In the genomic region with DNA sequence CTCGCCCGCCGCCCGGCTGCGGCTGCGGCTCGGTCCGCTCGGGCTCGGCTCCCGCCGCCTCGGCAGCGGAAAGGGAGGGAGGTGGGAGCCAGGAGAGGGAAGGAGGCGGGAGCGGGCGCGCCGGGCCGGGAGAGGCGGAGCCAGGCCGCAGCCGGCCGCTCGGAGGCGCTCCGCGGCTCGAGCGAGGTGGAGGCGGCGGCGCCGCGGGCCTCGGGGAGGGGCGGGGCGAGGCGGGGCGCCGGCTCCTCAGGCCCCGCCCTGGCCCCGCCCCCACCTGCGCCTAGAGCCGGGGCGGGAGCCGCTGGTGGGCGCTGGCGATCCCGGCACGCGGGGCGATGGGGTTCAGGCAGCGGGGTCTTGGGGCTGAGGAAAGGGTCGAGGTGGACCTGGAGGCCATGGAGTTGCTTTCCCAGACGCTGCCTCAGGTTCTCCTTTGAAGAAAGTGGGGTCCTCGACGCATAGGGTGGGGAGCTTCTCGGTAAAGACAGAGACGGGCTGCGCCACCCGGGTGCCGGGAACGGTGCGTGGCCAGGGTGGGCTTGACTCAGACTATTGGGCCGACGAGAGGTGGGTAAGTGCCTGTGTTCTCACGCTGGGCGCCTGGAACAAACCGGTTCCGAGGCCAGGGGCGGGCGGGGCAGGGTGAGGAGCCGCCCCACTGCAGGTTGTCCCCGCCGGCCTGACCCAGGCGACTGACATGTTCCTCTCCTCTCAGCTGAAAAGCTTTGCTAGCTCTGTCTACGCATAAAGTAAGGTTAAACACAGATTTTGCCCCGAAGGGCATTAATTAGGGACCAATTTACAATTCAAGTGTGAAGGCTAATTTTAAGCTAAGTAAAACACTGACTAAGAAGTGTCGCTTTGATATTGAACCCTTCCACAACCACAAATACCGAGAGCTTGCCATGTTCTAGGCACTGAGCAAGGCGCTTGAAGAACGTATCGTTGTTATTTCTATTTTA, we compare ENCODE assay signal across 1 cellular context.
TF ChIP-seq lines count a peak whose summit lies in the region.

A gene (minus strand): TSS at position 75 of the 962 bp plus-strand sequence. CDS start 218 bp downstream, outside the sequence.

TF ChIP-seq in HEK293, 187 proteins besides CTCF, POLR2A, EP300 and RAD21 (continued from another document and continues in another):
- TF ChIP-seq ZNF544 (tag by site-specific recombination; IDR thresholded peaks at IDR 0.05) = no peak
- no peak for TF ChIP-seq ZNF354C (tag by site-specific recombination; IDR thresholded peaks at IDR 0.05; ENCODE audit: borderline replicate concordance, low read depth)
- TF ChIP-seq ZFP69B (tag by site-specific recombination; IDR thresholded peaks at IDR 0.05) = no peak
- TF ChIP-seq ZNF843 (tag by site-specific recombination; IDR thresholded peaks at IDR 0.05) = 0 out of 2 replicates have a peak, but pooled peaks have one; percentile 46
- TF ChIP-seq ZNF610 (tag by site-specific recombination; IDR thresholded peaks at IDR 0.05; ENCODE audit: borderline replicate concordance) = no peak
- TF ChIP-seq ZNF211 (tag by site-specific recombination; IDR thresholded peaks at IDR 0.05; ENCODE audit: low read depth) = no peak
- TF ChIP-seq ZNF549 (tag by site-specific recombination; IDR thresholded peaks at IDR 0.05) = no peak
- no peak for TF ChIP-seq ZNF473 (tag by site-specific recombination; IDR thresholded peaks at IDR 0.05)
- TF ChIP-seq ZNF202 (tag by site-specific recombination; IDR thresholded peaks at IDR 0.05; ENCODE audit: borderline replicate concordance) = no peak
- TF ChIP-seq, protein P1, sequence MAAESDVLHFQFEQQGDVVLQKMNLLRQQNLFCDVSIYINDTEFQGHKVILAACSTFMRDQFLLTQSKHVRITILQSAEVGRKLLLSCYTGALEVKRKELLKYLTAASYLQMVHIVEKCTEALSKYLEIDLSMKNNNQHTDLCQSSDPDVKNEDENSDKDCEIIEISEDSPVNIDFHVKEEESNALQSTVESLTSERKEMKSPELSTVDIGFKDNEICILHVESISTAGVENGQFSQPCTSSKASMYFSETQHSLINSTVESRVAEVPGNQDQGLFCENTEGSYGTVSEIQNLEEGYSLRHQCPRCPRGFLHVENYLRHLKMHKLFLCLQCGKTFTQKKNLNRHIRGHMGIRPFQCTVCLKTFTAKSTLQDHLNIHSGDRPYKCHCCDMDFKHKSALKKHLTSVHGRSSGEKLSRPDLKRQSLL (tag by site-specific recombination; IDR thresholded peaks at IDR 0.05) = peak; percentile 79
- TF ChIP-seq ZNF830 (tag by site-specific recombination; IDR thresholded peaks at IDR 0.05; ENCODE audit: low read depth) = no peak
- TF ChIP-seq, protein P2, sequence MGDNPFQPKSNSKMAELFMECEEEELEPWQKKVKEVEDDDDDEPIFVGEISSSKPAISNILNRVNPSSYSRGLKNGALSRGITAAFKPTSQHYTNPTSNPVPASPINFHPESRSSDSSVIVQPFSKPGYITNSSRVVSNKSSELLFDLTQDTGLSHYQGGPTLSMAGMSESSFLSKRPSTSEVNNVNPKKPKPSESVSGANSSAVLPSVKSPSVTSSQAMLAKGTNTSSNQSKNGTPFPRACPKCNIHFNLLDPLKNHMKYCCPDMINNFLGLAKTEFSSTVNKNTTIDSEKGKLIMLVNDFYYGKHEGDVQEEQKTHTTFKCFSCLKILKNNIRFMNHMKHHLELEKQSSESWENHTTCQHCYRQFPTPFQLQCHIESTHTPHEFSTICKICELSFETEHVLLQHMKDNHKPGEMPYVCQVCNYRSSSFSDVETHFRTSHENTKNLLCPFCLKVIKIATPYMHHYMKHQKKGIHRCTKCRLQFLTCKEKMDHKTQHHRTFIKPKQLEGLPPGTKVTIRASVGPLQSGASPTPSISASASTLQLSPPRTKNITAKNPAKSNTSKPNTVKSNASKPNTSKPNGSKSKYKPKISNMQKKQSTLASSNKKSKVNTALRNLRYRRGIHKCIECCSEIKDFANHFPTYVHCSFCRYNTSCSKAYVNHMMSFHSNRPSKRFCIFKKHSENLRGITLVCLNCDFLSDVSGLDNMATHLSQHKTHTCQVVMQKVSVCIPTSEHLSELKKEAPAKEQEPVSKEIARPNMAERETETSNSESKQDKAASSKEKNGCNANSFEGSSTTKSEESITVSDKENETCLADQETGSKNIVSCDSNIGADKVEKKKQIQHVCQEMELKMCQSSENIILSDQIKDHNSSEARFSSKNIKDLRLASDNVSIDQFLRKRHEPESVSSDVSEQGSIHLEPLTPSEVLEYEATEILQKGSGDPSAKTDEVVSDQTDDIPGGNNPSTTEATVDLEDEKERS (tag by site-specific recombination; IDR thresholded peaks at IDR 0.05) = no peak
- TF ChIP-seq, protein P3, sequence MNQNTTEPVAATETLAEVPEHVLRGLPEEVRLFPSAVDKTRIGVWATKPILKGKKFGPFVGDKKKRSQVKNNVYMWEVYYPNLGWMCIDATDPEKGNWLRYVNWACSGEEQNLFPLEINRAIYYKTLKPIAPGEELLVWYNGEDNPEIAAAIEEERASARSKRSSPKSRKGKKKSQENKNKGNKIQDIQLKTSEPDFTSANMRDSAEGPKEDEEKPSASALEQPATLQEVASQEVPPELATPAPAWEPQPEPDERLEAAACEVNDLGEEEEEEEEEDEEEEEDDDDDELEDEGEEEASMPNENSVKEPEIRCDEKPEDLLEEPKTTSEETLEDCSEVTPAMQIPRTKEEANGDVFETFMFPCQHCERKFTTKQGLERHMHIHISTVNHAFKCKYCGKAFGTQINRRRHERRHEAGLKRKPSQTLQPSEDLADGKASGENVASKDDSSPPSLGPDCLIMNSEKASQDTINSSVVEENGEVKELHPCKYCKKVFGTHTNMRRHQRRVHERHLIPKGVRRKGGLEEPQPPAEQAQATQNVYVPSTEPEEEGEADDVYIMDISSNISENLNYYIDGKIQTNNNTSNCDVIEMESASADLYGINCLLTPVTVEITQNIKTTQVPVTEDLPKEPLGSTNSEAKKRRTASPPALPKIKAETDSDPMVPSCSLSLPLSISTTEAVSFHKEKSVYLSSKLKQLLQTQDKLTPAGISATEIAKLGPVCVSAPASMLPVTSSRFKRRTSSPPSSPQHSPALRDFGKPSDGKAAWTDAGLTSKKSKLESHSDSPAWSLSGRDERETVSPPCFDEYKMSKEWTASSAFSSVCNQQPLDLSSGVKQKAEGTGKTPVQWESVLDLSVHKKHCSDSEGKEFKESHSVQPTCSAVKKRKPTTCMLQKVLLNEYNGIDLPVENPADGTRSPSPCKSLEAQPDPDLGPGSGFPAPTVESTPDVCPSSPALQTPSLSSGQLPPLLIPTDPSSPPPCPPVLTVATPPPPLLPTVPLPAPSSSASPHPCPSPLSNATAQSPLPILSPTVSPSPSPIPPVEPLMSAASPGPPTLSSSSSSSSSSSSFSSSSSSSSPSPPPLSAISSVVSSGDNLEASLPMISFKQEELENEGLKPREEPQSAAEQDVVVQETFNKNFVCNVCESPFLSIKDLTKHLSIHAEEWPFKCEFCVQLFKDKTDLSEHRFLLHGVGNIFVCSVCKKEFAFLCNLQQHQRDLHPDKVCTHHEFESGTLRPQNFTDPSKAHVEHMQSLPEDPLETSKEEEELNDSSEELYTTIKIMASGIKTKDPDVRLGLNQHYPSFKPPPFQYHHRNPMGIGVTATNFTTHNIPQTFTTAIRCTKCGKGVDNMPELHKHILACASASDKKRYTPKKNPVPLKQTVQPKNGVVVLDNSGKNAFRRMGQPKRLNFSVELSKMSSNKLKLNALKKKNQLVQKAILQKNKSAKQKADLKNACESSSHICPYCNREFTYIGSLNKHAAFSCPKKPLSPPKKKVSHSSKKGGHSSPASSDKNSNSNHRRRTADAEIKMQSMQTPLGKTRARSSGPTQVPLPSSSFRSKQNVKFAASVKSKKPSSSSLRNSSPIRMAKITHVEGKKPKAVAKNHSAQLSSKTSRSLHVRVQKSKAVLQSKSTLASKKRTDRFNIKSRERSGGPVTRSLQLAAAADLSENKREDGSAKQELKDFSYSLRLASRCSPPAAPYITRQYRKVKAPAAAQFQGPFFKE (tag by site-specific recombination; IDR thresholded peaks at IDR 0.05; ENCODE audit: borderline replicate concordance) = no peak
- no peak for TF ChIP-seq OVOL3 (tag by site-specific recombination; IDR thresholded peaks at IDR 0.05)
- TF ChIP-seq, protein P4, sequence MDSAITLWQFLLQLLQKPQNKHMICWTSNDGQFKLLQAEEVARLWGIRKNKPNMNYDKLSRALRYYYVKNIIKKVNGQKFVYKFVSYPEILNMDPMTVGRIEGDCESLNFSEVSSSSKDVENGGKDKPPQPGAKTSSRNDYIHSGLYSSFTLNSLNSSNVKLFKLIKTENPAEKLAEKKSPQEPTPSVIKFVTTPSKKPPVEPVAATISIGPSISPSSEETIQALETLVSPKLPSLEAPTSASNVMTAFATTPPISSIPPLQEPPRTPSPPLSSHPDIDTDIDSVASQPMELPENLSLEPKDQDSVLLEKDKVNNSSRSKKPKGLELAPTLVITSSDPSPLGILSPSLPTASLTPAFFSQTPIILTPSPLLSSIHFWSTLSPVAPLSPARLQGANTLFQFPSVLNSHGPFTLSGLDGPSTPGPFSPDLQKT (IDR thresholded peaks at IDR 0.05; ENCODE audit: borderline replicate concordance, low read depth, low read length) = no peak
- TF ChIP-seq, protein P5, sequence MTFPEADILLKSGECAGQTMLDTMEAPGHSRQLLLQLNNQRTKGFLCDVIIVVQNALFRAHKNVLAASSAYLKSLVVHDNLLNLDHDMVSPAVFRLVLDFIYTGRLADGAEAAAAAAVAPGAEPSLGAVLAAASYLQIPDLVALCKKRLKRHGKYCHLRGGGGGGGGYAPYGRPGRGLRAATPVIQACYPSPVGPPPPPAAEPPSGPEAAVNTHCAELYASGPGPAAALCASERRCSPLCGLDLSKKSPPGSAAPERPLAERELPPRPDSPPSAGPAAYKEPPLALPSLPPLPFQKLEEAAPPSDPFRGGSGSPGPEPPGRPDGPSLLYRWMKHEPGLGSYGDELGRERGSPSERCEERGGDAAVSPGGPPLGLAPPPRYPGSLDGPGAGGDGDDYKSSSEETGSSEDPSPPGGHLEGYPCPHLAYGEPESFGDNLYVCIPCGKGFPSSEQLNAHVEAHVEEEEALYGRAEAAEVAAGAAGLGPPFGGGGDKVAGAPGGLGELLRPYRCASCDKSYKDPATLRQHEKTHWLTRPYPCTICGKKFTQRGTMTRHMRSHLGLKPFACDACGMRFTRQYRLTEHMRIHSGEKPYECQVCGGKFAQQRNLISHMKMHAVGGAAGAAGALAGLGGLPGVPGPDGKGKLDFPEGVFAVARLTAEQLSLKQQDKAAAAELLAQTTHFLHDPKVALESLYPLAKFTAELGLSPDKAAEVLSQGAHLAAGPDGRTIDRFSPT (tag by site-specific recombination; IDR thresholded peaks at IDR 0.05) = no peak
- TF ChIP-seq, protein P6, sequence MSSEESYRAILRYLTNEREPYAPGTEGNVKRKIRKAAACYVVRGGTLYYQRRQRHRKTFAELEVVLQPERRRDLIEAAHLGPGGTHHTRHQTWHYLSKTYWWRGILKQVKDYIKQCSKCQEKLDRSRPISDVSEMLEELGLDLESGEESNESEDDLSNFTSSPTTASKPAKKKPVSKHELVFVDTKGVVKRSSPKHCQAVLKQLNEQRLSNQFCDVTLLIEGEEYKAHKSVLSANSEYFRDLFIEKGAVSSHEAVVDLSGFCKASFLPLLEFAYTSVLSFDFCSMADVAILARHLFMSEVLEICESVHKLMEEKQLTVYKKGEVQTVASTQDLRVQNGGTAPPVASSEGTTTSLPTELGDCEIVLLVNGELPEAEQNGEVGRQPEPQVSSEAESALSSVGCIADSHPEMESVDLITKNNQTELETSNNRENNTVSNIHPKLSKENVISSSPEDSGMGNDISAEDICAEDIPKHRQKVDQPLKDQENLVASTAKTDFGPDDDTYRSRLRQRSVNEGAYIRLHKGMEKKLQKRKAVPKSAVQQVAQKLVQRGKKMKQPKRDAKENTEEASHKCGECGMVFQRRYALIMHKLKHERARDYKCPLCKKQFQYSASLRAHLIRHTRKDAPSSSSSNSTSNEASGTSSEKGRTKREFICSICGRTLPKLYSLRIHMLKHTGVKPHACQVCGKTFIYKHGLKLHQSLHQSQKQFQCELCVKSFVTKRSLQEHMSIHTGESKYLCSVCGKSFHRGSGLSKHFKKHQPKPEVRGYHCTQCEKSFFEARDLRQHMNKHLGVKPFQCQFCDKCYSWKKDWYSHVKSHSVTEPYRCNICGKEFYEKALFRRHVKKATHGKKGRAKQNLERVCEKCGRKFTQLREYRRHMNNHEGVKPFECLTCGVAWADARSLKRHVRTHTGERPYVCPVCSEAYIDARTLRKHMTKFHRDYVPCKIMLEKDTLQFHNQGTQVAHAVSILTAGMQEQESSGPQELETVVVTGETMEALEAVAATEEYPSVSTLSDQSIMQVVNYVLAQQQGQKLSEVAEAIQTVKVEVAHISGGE (tag by site-specific recombination; conservative IDR thresholded peaks at IDR 0.05; ENCODE audit: low read depth) = no peak
- TF ChIP-seq, protein P7, sequence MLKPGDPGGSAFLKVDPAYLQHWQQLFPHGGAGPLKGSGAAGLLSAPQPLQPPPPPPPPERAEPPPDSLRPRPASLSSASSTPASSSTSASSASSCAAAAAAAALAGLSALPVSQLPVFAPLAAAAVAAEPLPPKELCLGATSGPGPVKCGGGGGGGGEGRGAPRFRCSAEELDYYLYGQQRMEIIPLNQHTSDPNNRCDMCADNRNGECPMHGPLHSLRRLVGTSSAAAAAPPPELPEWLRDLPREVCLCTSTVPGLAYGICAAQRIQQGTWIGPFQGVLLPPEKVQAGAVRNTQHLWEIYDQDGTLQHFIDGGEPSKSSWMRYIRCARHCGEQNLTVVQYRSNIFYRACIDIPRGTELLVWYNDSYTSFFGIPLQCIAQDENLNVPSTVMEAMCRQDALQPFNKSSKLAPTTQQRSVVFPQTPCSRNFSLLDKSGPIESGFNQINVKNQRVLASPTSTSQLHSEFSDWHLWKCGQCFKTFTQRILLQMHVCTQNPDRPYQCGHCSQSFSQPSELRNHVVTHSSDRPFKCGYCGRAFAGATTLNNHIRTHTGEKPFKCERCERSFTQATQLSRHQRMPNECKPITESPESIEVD (tag by site-specific recombination; IDR thresholded peaks at IDR 0.05) = no peak
- TF ChIP-seq ZNF791 (tag by site-specific recombination; IDR thresholded peaks at IDR 0.05) = no peak
- TF ChIP-seq ZNF2 (tag by site-specific recombination; IDR thresholded peaks at IDR 0.05) = peak; percentile 42; the same call in 1 of the 2 replicates
- no peak for TF ChIP-seq ZNF24 (tag by site-specific recombination; IDR thresholded peaks at IDR 0.05)
- no peak for TF ChIP-seq ZNF157 (tag by site-specific recombination; IDR thresholded peaks at IDR 0.05)
- no peak for TF ChIP-seq ZNF112 (tag by site-specific recombination; IDR thresholded peaks at IDR 0.05)
- TF ChIP-seq ZNF174 (tag by site-specific recombination; IDR thresholded peaks at IDR 0.05) = no peak
- TF ChIP-seq, protein P8, sequence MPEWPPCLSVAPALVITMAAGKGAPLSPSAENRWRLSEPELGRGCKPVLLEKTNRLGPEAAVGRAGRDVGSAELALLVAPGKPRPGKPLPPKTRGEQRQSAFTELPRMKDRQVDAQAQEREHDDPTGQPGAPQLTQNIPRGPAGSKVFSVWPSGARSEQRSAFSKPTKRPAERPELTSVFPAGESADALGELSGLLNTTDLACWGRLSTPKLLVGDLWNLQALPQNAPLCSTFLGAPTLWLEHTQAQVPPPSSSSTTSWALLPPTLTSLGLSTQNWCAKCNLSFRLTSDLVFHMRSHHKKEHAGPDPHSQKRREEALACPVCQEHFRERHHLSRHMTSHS (tag by site-specific recombination; IDR thresholded peaks at IDR 0.05) = no peak
- TF ChIP-seq KLF16 (tag by site-specific recombination; IDR thresholded peaks at IDR 0.05) = peak; percentile 64; the same call in 1 of the 2 replicates
- TF ChIP-seq ZBTB17 (tag by site-specific recombination; IDR thresholded peaks at IDR 0.05) = no peak
- no peak; the same call in 1 of the 2 replicates for TF ChIP-seq RBAK (tag by site-specific recombination; IDR thresholded peaks at IDR 0.05)
